Comparison of ENCODE assay signal across 29 cellular contexts in the genomic region with DNA sequence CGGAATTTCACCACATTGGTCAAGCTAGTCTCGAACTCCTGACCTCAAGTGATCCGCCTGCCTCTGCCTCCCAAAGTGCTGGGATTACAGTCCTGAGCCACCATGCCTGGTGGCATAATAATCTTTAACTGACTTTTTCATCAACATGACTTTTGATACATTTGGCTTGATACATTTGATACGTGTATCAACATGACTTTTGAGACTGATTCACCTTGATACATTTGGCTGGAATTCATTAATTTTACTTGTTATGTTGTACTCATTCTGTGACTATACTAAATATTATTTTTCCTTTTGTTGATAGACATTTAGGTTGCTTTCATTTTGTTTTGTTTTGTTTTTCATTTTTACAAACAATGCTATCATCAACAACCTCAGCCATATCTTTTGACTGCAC. TPM values are rescaled to one million over a fixed set of nuclear protein-coding genes. Genes with fewer than 3 reads are reported as not detected.
"Had no signal": no experiment of that assay in that cellular context is flagged by ENCODE, and none has a peak within 500 bp of the region (broad histone marks: within the 10 kb centered on the region; RNA-seq: fewer than 3 reads in every experiment).

No MANE protein-coding gene starts in this region.

- H3K4me3 ChIP-seq: coronary artery, dorsolateral prefrontal cortex, heart right ventricle, left ventricle myocardium inferior, lung, pancreas, prostate gland, tibial nerve had no signal

- H3K9me3 Mint-ChIP-seq: activated T-cell treated with anti-CD3 and anti-CD28 coated beads, Interleukin-2, amount 50 U/mL, for 72 hours; T-cell; T-helper 2 cell treated with Interferon-gamma antibody and Interleukin-4, amounts not matched to agents 5 μg/mL and 100 μg/mL, for 36 hours had no signal

- H3K4me3 Mint-ChIP-seq: activated CD4-positive, alpha-beta T cell treated with anti-CD3 and anti-CD28 coated beads for 36 hours; activated CD8-positive, alpha-beta T cell treated with anti-CD3 and anti-CD28 coated beads, Interleukin-2, amount 10 ng/mL, durations not matched to agents 7 days and 5 days; activated T-cell treated with anti-CD3 and anti-CD28 coated beads, Interleukin-2, amount 50 U/mL, for 72 hours; naive thymus-derived CD4-positive, alpha-beta T cell; T-cell; T-helper 2 cell treated with Interferon-gamma antibody and Interleukin-4, amounts not matched to agents 5 μg/mL and 100 μg/mL, for 36 hours had no signal

- DNase-seq: activated CD4-positive, alpha-beta T cell treated with anti-CD3 and anti-CD28 coated beads for 36 hours; activated CD4-positive, CD25-positive, alpha-beta regulatory T cell; activated CD8-positive, alpha-beta T cell treated with anti-CD3 and anti-CD28 coated beads, Interleukin-2, amount 10 ng/mL, durations not matched to agents 7 days and 5 days; activated naive CD4-positive, alpha-beta T cell; activated T-cell treated with anti-CD3 and anti-CD28 coated beads for 4 hours; activated T-cell treated with anti-CD3 and anti-CD28 coated beads, Interleukin-2, amount 50 U/mL, for 72 hours; cerebellar nuclear complex; dorsolateral prefrontal cortex; effector memory CD4-positive, alpha-beta T cell; foreskin fibroblast; heart right ventricle; kidney glomerular epithelial cell; left ventricle myocardium inferior; naive thymus-derived CD4-positive, alpha-beta T cell; nucleus accumbens; pancreas; retina; small intestine; stimulated activated CD4-positive, alpha-beta T cell treated with anti-CD3 and anti-CD28 coated beads, Interleukin-1b, Interleukin-23, amount 100 ng/mL, for 48 hours; stimulated activated naive CD4-positive, alpha-beta T cell; T-cell had no signal

- ATAC-seq: activated CD4-positive, alpha-beta T cell treated with anti-CD3 and anti-CD28 coated beads for 36 hours; activated CD8-positive, alpha-beta T cell treated with anti-CD3 and anti-CD28 coated beads, Interleukin-2, amount 10 ng/mL, durations not matched to agents 7 days and 5 days; activated naive CD4-positive, alpha-beta T cell treated with anti-CD3 and anti-CD28 coated beads, Interleukin-2, amount 50 U/mL, for 72 hours; activated T-cell treated with anti-CD3 and anti-CD28 coated beads, Interleukin-2, amount 50 U/mL, for 72 hours; heart right ventricle; naive thymus-derived CD4-positive, alpha-beta T cell; pancreas; sciatic nerve; T-cell had no signal

- H3K27me3 ChIP-seq: heart right ventricle, pancreas, tibial nerve had no signal

- H3K36me3 ChIP-seq: left ventricle myocardium inferior, pancreas, prostate gland, tibial nerve had no signal

- H3K27ac Mint-ChIP-seq: activated CD4-positive, alpha-beta T cell treated with anti-CD3 and anti-CD28 coated beads for 36 hours; activated CD8-positive, alpha-beta T cell treated with anti-CD3 and anti-CD28 coated beads, Interleukin-2, amount 10 ng/mL, durations not matched to agents 7 days and 5 days; activated naive CD4-positive, alpha-beta T cell treated with anti-CD3 and anti-CD28 coated beads, Interleukin-2, amount 50 U/mL, for 72 hours; activated T-cell treated with anti-CD3 and anti-CD28 coated beads, Interleukin-2, amount 50 U/mL, for 72 hours; T-cell; T-helper 2 cell treated with Interferon-gamma antibody and Interleukin-4, amounts not matched to agents 5 μg/mL and 100 μg/mL, for 36 hours had no signal

- H3K27ac ChIP-seq: coronary artery, dorsolateral prefrontal cortex, heart right ventricle, left ventricle myocardium inferior, pancreas, prostate gland, tibial nerve had no signal

- H3K4me1 ChIP-seq: left ventricle myocardium inferior, pancreas, prostate gland, tibial nerve had no signal

- H3K27me3 Mint-ChIP-seq: activated CD4-positive, alpha-beta T cell treated with anti-CD3 and anti-CD28 coated beads for 36 hours; naive thymus-derived CD4-positive, alpha-beta T cell; T-cell had no signal

- H3K9me3 ChIP-seq: heart right ventricle, left ventricle myocardium inferior, pancreas, prostate gland, tibial nerve had no signal

RNA-seq across cellular contexts. Expression of gene TMEM154, which starts 6.3 kb away (rescaled TPM):
- polyA plus RNA-seq: neural cell had no signal
